8 cellular contexts compared by ENCODE assay signal in genomic region chr6:144008501-144009245, GRCh38. TPM values are rescaled to one million over a fixed set of nuclear protein-coding genes. Genes with fewer than 3 reads are reported as not detected.
A peak's percentile ranks its signal among the peaks of the same experiment; 100 is the strongest.
DNase-seq lines count a peak whose midpoint lies in the region; ATAC-seq and TF ChIP-seq lines count a peak whose summit lies in the region.

No MANE protein-coding gene starts in this region.

- H3K4me3 ChIP-seq in RWPE2 (ENCODE audit: severe bottlenecking) (peak overlapping the region; percentile 76), gastroesophageal sphincter (peak overlapping the region; percentile 35 to 67), retinal pigment epithelial cell (ENCODE audit: low read length) (peak overlapping the region; percentile 21)

- H3K27ac ChIP-seq in RWPE2 (ENCODE audit: poor library complexity, severe bottlenecking) (no peak overlapping the region), gastroesophageal sphincter (peak overlapping the region; percentile 34 to 87 (median 81))

- H3K9me3 ChIP-seq in RWPE2 (ENCODE audit: severe bottlenecking) (no peaks in the 10 kb centered on the region), gastroesophageal sphincter (no peaks in the 10 kb centered on the region)

- WGBS in gastroesophageal sphincter (ENCODE audit: low coverage in 1 of 2), 2 donors = 69 to 72% methylated on average over 10 to 13 of the region's 33 CpGs

- TF ChIP-seq EP300 in gastroesophageal sphincter (IDR thresholded peaks at IDR 0.05) = no peak

- H3K27me3 ChIP-seq in RWPE2 (ENCODE audit: insufficient read depth, poor library complexity, severe bottlenecking) = no peaks in the 10 kb centered on the region
- H3K27me3 ChIP-seq in gastroesophageal sphincter = no peaks in the 10 kb centered on the region

- DNase-seq in DMS 273 (lab: John Stamatoyannopoulos, UW; ENCODE audit: unreplicated experiment) (peak; percentile 56), DMS 273 treated with DMSO at 0.1 percent for 48 hours (lab: John Stamatoyannopoulos, UW) (no peak), RWPE2 (ENCODE audit: low spot score) (no peak), retinal pigment epithelial cell (ENCODE audit: low read depth) (no peak), COLO829 (ENCODE audit: low spot score) (no peak)
- DNase-seq in effector CD4-positive, alpha-beta T cell = no peak

- ATAC-seq in RWPE2 (ENCODE audit: low read depth) = no peak
- ATAC-seq in gastroesophageal sphincter = peak; percentile 26
- no peak for ATAC-seq in GM21526 (IDR thresholded peaks at IDR 0.05; ENCODE audit: low FRiP score, unreplicated experiment)

- TF ChIP-seq CTCF in RWPE2 (IDR thresholded peaks at IDR 0.05; ENCODE audit: poor library complexity, severe bottlenecking) (no peak), gastroesophageal sphincter (IDR thresholded peaks at IDR 0.05) (no peak), retinal pigment epithelial cell (conservative IDR thresholded peaks at IDR 0.05; ENCODE audit: low read depth, low read length) (no peak)

- no peak for TF ChIP-seq POLR2A in gastroesophageal sphincter (IDR thresholded peaks at IDR 0.05)

- no peaks in the 10 kb centered on the region for H3K36me3 ChIP-seq in RWPE2 (ENCODE audit: low read depth)
- no peaks in the 10 kb centered on the region for H3K36me3 ChIP-seq in gastroesophageal sphincter

- H3K4me1 ChIP-seq in RWPE2 (ENCODE audit: insufficient read depth, poor library complexity, severe bottlenecking) = peaks cover 9% of the 10 kb centered on the region
- H3K4me1 ChIP-seq in gastroesophageal sphincter = peaks cover 0 to 16% (median 0%) of the 10 kb centered on the region in 3 donors

RNA-seq across cellular contexts. Expression of gene PLAGL1, which starts 0.6 kb away (rescaled TPM):
- 10 to 100 TPM; 13.2 to 26.3 (median 17.5) TPM for total RNA-seq in gastroesophageal sphincter

Comparison
In these comparisons a context has a peak if more than half of its experiments do, and no peak if none do; other contexts are left out.
1. H3K4me3 ChIP-seq: peak in every context shown above with its lines; median percentile 76 in RWPE2; 51 in gastroesophageal sphincter; 21 in retinal pigment epithelial cell.